In genomic region chr19:10137751-10138682, GRCh38 we compare ENCODE assay signal across 2 cellular contexts.
TF ChIP-seq lines count a peak whose summit lies in the region.

No MANE protein-coding gene starts in this region.

TF ChIP-seq in SK-N-SH, 30 proteins besides CTCF, POLR2A, EP300 and RAD21 (continued from another document):
- TF ChIP-seq MXI1 (IDR thresholded peaks at IDR 0.05; ENCODE audit: low read depth, low read length), result 0 out of 2 replicates have a peak, but pooled peaks have one; percentile 44
- no peak for TF ChIP-seq SMC3 (IDR thresholded peaks at IDR 0.05; ENCODE audit: low read depth, low read length)
- no peak for TF ChIP-seq SIN3A (IDR thresholded peaks at IDR 0.05; ENCODE audit: borderline replicate concordance, low read depth, low read length)

TF ChIP-seq in HEK293T, 16 proteins besides CTCF, POLR2A, EP300 and RAD21 (continued from another document):
- no peak for TF ChIP-seq LEF1 (IDR thresholded peaks at IDR 0.05; ENCODE audit: borderline replicate concordance)
- TF ChIP-seq BHLHE40 (IDR thresholded peaks at IDR 0.05; ENCODE audit: borderline replicate concordance), result no peak
- no peak for TF ChIP-seq FOXA1 (IDR thresholded peaks at IDR 0.05)
